1 cellular context compared by ENCODE assay signal in genomic region chr14:50231475-50232275, GRCh38.
A peak's percentile ranks its signal among the peaks of the same experiment; 100 is the strongest.
TF ChIP-seq lines count a peak whose summit lies in the region.

Gene SOS2, minus strand, starts transcription at chr14:50231578. Its CDS starts 295 bp downstream, at chr14:50231283.

TF ChIP-seq in K562, 482 proteins besides CTCF, POLR2A, EP300 and RAD21 (continued from another document and continues in another):
- TF ChIP-seq ZNF449 (CRISPR knock-in tag; IDR thresholded peaks at IDR 0.05), result no peak
- TF ChIP-seq PHF21A (IDR thresholded peaks at IDR 0.05; ENCODE audit: borderline replicate concordance, low read depth), result no peak
- TF ChIP-seq HMG20B (CRISPR knock-in tag; IDR thresholded peaks at IDR 0.05), result no peak
- no peak for TF ChIP-seq PML (IDR thresholded peaks at IDR 0.05; ENCODE audit: low read length)
- no peak for TF ChIP-seq ZNF668 (CRISPR knock-in tag; IDR thresholded peaks at IDR 0.05)
- TF ChIP-seq ZNF282 (CRISPR knock-in tag; IDR thresholded peaks at IDR 0.05), result no peak
- TF ChIP-seq ZFX (CRISPR knock-in tag; IDR thresholded peaks at IDR 0.05), result peak; percentile 93
- peak; percentile 63 for TF ChIP-seq SP1 (CRISPR knock-in tag; IDR thresholded peaks at IDR 0.05)
- TF ChIP-seq SRF (CRISPR knock-in tag; IDR thresholded peaks at IDR 0.05), result 0 out of 4 replicates have a peak, but pooled peaks of 1 of the 2 experiments have one; percentile 18
- TF ChIP-seq ESRRB (CRISPR knock-in tag; IDR thresholded peaks at IDR 0.05; ENCODE audit: borderline replicate concordance), result no peak
- TF ChIP-seq XRCC5 (IDR thresholded peaks at IDR 0.05; ENCODE audit: low read depth, low read length), result no peak
- no peak for TF ChIP-seq HDGF (IDR thresholded peaks at IDR 0.05)
- no peak; the same call in 1 of the 2 replicates for TF ChIP-seq CREB1 (IDR thresholded peaks at IDR 0.05)
- no peak for TF ChIP-seq CREB1 (CRISPR knock-in tag; IDR thresholded peaks at IDR 0.05)
- peak; percentile 87 for TF ChIP-seq SAFB (IDR thresholded peaks at IDR 0.05; ENCODE audit: borderline replicate concordance, low read depth, low read length)
- TF ChIP-seq IRF2 (CRISPR knock-in tag; IDR thresholded peaks at IDR 0.05), result no peak
- TF ChIP-seq ZNF780A (CRISPR knock-in tag; IDR thresholded peaks at IDR 0.05), result no peak
- TF ChIP-seq GATAD2A (IDR thresholded peaks at IDR 0.05), result no peak
- no peak for TF ChIP-seq ZNF436 (CRISPR knock-in tag; IDR thresholded peaks at IDR 0.05)
- TF ChIP-seq TAF1 (IDR thresholded peaks at IDR 0.05; ENCODE audit: control insufficient read depth, extremely low read depth, insufficient read depth, low read length, severe bottlenecking), result peak; percentile 61
- no peak for TF ChIP-seq SPI1 (IDR thresholded peaks at IDR 0.05; ENCODE audit: borderline replicate concordance, low read depth, low read length)
- 0 out of 2 replicates have a peak, but pooled peaks have one; percentile 9 for TF ChIP-seq ZNF24 (IDR thresholded peaks at IDR 0.05)
- TF ChIP-seq NR1H2 (CRISPR knock-in tag; IDR thresholded peaks at IDR 0.05), result 0 out of 2 replicates have a peak, but pooled peaks have one; percentile 46
- TF ChIP-seq HNRNPLL (IDR thresholded peaks at IDR 0.05; ENCODE audit: low read depth, low read length, poor library complexity, severe bottlenecking), result peak; percentile 74
- no peak for TF ChIP-seq PRPF4 (IDR thresholded peaks at IDR 0.05; ENCODE audit: insufficient read depth, low read depth, low read length, poor library complexity, severe bottlenecking)
- TF ChIP-seq FOXM1 (IDR thresholded peaks at IDR 0.05; ENCODE audit: low read depth), result no peak
- no peak for TF ChIP-seq FOXM1 (CRISPR knock-in tag; IDR thresholded peaks at IDR 0.05; ENCODE audit: low read depth)
- TF ChIP-seq HDAC2 (IDR thresholded peaks at IDR 0.05), result 0 out of 2 replicates have a peak, but pooled peaks have one; percentile 31
- peak; percentile 40 for TF ChIP-seq PCBP1 (IDR thresholded peaks at IDR 0.05; ENCODE audit: low read depth, low read length, poor library complexity, severe bottlenecking)
- no peak for TF ChIP-seq ZNF609 (CRISPR knock-in tag; IDR thresholded peaks at IDR 0.05; ENCODE audit: borderline replicate concordance)
- TF ChIP-seq DACH1 (IDR thresholded peaks at IDR 0.05; ENCODE audit: partially characterized antibody), result no peak
- no peak for TF ChIP-seq ZNF146 (CRISPR knock-in tag; IDR thresholded peaks at IDR 0.05; ENCODE audit: unreplicated experiment)
- peak; percentile 51 for TF ChIP-seq ATF7 (IDR thresholded peaks at IDR 0.05)
- no peak for TF ChIP-seq ZBTB49 (CRISPR knock-in tag; IDR thresholded peaks at IDR 0.05; ENCODE audit: borderline replicate concordance)
- peak; percentile 35 for TF ChIP-seq RBBP5 (IDR thresholded peaks at IDR 0.05; ENCODE audit: borderline replicate concordance, insufficient read depth, low read length, poor library complexity, severe bottlenecking)
- no peak for TF ChIP-seq SFPQ (IDR thresholded peaks at IDR 0.05; ENCODE audit: low read depth, low read length)
- no peak for TF ChIP-seq POLR3A (IDR thresholded peaks at IDR 0.05; ENCODE audit: borderline replicate concordance, extremely low read depth, insufficient read depth, insufficient read length)
- TF ChIP-seq TRIM28 (IDR thresholded peaks at IDR 0.05), result no peak
- no peak for TF ChIP-seq GABPB2 (CRISPR knock-in tag; conservative IDR thresholded peaks at IDR 0.05)
- no peak for TF ChIP-seq CC2D1A (IDR thresholded peaks at IDR 0.05)
- 0 out of 2 replicates have a peak, but pooled peaks have one; percentile 9 for TF ChIP-seq NCOA6 (IDR thresholded peaks at IDR 0.05)
- TF ChIP-seq POLR2G (IDR thresholded peaks at IDR 0.05; ENCODE audit: low read depth, low read length), result peak; percentile 94
- TF ChIP-seq ZC3H11A (IDR thresholded peaks at IDR 0.05; ENCODE audit: low read depth, low read length), result no peak
- no peak for TF ChIP-seq ELK3 (CRISPR knock-in tag; IDR thresholded peaks at IDR 0.05)
- no peak for TF ChIP-seq EHMT2 (IDR thresholded peaks at IDR 0.05)
- peak; percentile 45 for TF ChIP-seq FIP1L1 (IDR thresholded peaks at IDR 0.05; ENCODE audit: low read depth, low read length, poor library complexity, severe bottlenecking)
- peak; percentile 85 for TF ChIP-seq CTBP1 (IDR thresholded peaks at IDR 0.05; ENCODE audit: borderline replicate concordance)
- TF ChIP-seq VEZF1 (CRISPR knock-in tag; IDR thresholded peaks at IDR 0.05), result peak; percentile 59
- TF ChIP-seq ZHX1 (conservative IDR thresholded peaks at IDR 0.05; ENCODE audit: low read length), result no peak
- TF ChIP-seq ZNF764 (CRISPR knock-in tag; IDR thresholded peaks at IDR 0.05; ENCODE audit: low read depth), result no peak
- TF ChIP-seq SIX5 (IDR thresholded peaks at IDR 0.05; ENCODE audit: borderline replicate concordance in 1 of 2, insufficient read depth in 1 of 2, low read depth in 1 of 2, low read length in 2 of 2), result no peak
- no peak for TF ChIP-seq KLF16 (IDR thresholded peaks at IDR 0.05)
- no peak for TF ChIP-seq MYBL2 (IDR thresholded peaks at IDR 0.05; ENCODE audit: low read depth)
- TF ChIP-seq MYBL2 (CRISPR knock-in tag; IDR thresholded peaks at IDR 0.05; ENCODE audit: borderline replicate concordance), result no peak
- TF ChIP-seq RB1 (IDR thresholded peaks at IDR 0.05; ENCODE audit: low read depth), result peak; percentile 48; the same call in 1 of the 2 replicates
- peak; percentile 61 for TF ChIP-seq EGR1 (conservative IDR thresholded peaks at IDR 0.05)
- TF ChIP-seq ZKSCAN3 (CRISPR knock-in tag; IDR thresholded peaks at IDR 0.05), result no peak
- no peak for TF ChIP-seq ZNF184 (CRISPR knock-in tag; IDR thresholded peaks at IDR 0.05)
